27 cellular contexts compared by ENCODE assay signal in the genomic region with DNA sequence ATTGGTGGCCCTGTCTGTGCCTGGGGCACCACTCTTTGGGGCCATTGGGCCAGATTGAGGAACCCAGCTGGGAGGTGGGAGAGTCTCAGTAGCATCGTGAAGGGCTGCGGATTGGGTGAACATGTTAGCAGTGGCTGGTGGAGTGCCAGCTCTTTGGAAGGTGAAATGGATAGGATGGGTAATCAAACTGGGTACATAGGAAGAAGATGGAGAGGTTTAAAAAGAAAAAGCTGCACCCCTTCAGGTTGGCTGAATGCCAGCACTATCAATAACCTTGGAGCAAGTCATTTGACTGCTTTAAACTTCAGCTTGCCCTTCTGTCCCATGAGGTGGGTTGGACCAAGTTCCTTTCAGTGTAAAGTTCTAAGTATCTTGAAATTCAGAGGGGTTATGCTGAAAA.
DNase-seq lines count a peak whose midpoint lies in the region; ATAC-seq, FAIRE-seq and TF ChIP-seq lines count a peak whose summit lies in the region.
"Had no signal": no experiment of that assay in that cellular context is flagged by ENCODE, and none has a peak within 500 bp of the region (broad histone marks: within the 10 kb centered on the region; RNA-seq: fewer than 3 reads in every experiment).

No MANE protein-coding gene starts in this region.

- H3K4me3 Mint-ChIP-seq in HFFc6: peak overlapping the region; percentile 14; the same call in 1 of the 2 replicates
- H3K4me3 Mint-ChIP-seq: CD4-positive, alpha-beta T cell; GM23338; T-cell had no signal

- CTCF ChIA-PET in K562 (lab: Yijun Ruan, JAX; ENCODE audit: low intra/inter-chr PET ratio): no interaction called here

- intact Hi-C loops in K562 (cut with micrococcal nuclease): no loop called here
- intact Hi-C loops in cardiac septum (cut with DNase I): no loop called here

- peaks cover 20% of the 10 kb centered on the region for H3K36me3 Mint-ChIP-seq in HFFc6 (ENCODE audit: low read depth)

- no peaks in the 10 kb centered on the region; the same call in 1 of the 2 replicates for H3K27me3 Mint-ChIP-seq in HFFc6 (ENCODE audit: insufficient read depth)
- H3K27me3 Mint-ChIP-seq: CD4-positive, alpha-beta T cell; T-cell had no signal

- peaks cover 40% of the 10 kb centered on the region for H3K79me2 ChIP-seq in K562 (ENCODE audit: control insufficient read depth, insufficient read depth, low read length)

- no peak overlapping the region for H2AFZ ChIP-seq in K562 (ENCODE audit: low read depth, low read length)
- H2AFZ ChIP-seq: GM23338 had no signal

- H3K27ac ChIP-seq in K562 (ENCODE audit: extremely low read depth, low read depth, low read length): no peak overlapping the region
- H3K27ac ChIP-seq: A549; BLaER1 treated with 17β-estradiol and CSF1 and Interleukin-3, amounts not matched to agents 10 nM and 100 nM; HL-60; RWPE1 had no signal

- H3K9me3 ChIP-seq in K562 (replicated peaks; ENCODE audit: control insufficient read depth, insufficient read depth, low read depth, low read length): no peaks in the 10 kb centered on the region
- H3K9me3 ChIP-seq: A549; BLaER1 treated with 17β-estradiol and CSF1 and Interleukin-3, amounts not matched to agents 10 nM and 100 nM; HAP-1 had no signal

- no peaks in the 10 kb centered on the region for H3K9me3 Mint-ChIP-seq in HFFc6
- H3K9me3 Mint-ChIP-seq: CD4-positive, alpha-beta T cell; GM23338; T-cell had no signal

- BruUV-seq in K562 (replicated peaks; lab: Mats Ljungman, UMichigan): no TSS peak

- in situ Hi-C loops in K562 (cut with MboI): no loop called here

- H3K36me3 ChIP-seq in K562 (ENCODE audit: control insufficient read depth, insufficient read depth, low read length): peaks cover 9% of the 10 kb centered on the region; the same call in 1 of the 3 replicates
- H3K36me3 ChIP-seq: HAP-1 had no signal

- H4K20me1 ChIP-seq in K562 (replicated peaks; ENCODE audit: control insufficient read depth, insufficient read depth, low read length): no peaks in the 10 kb centered on the region; the same call in 1 of the 2 replicates

- no peak for TF ChIP-seq EP300 in K562 (IDR thresholded peaks at IDR 0.05; ENCODE audit: low read length)

- no peak for TF ChIP-seq CTCF in HFFc6 (IDR thresholded peaks at IDR 0.05)
- no peak for TF ChIP-seq CTCF in K562 (IDR thresholded peaks at IDR 0.05 in 2 of 3, conservative IDR thresholded peaks at IDR 0.05 in 1 of 3; ENCODE audit: insufficient read depth in 2 of 3, low read depth in 1 of 3, low read length in 3 of 3)

- no peak for FAIRE-seq in K562 (lab: Jason Lieb, UNC)
- FAIRE-seq: A549, D721Med, G401.6 had no signal

- DNase-seq in NCI-H510A treated with DMSO at 0.1 percent for 48 hours (lab: John Stamatoyannopoulos, UW) (peak; percentile 48), NCI-H510A (lab: John Stamatoyannopoulos, UW) (no peak), HFFc6 (no peak), NCI-H1092 treated with DMSO at 0.1 percent for 48 hours (lab: John Stamatoyannopoulos, UW) (peak; percentile 41), K562 (ENCODE audit: extremely low read depth in 1 of 4, low spot score in 3 of 4) (no peak), cardiac septum (ENCODE audit: low spot score) (no peak)
- DNase-seq in stimulated activated CD4-positive, alpha-beta T cell treated with anti-CD3 and anti-CD28 coated beads, Interleukin-12 subunit alpha, Interleukin-12 subunit beta, amount 100 ng/mL, for 4 hours: no peak
- DNase-seq: AML-193; CD4-positive, alpha-beta T cell; Kasumi-1; NCI-H1105 treated with DMSO at 0.1 percent for 48 hours; NCI-H146; NCI-H1930; NCI-H2107; NCI-H226; NCI-H526; SHP77; T-cell had no signal

- no peak for TF ChIP-seq RAD21 in K562 (CRISPR knock-in tag; conservative IDR thresholded peaks at IDR 0.05 in 1 of 2, IDR thresholded peaks at IDR 0.05 in 1 of 2)

- no peak for TF ChIP-seq POLR2A in K562 (conservative IDR thresholded peaks at IDR 0.05)

- peaks cover 10% of the 10 kb centered on the region for H3K4me1 Mint-ChIP-seq in HFFc6 (ENCODE audit: low read depth)

- POLR2A ChIA-PET in K562 (lab: Yijun Ruan, JAX): interaction anchor here (0.6 to 0.8 kb wide), 3 partner anchors 13 to 135 kb away, joined by 3 to 4 read pairs (median 3); no protein-coding TSS in a partner anchor

- WGBS in K562 (ENCODE audit: insufficient coverage, low coverage, missing lambda C conversion rate): 85% methylated on average over 2 of the region's 2 CpGs

- H3K27ac Mint-ChIP-seq in HFFc6: no peak overlapping the region
- H3K27ac Mint-ChIP-seq: CD4-positive, alpha-beta T cell; GM23338; T-cell had no signal

- no peak for ATAC-seq in K562
- ATAC-seq: A549, GM23338, Panc1, T-cell had no signal

- peaks cover 3 to 18% of the 10 kb centered on the region in 2 experiments; a peak in 3 of 5 replicates for H3K4me1 ChIP-seq in K562 (replicated peaks in 1 of 2; ENCODE audit: control insufficient read depth in 2 of 2, insufficient read depth in 2 of 2, low read length in 2 of 2)
- H3K4me1 ChIP-seq: A549, HAP-1 had no signal

- no peaks in the 10 kb centered on the region; a peak in 1 of 5 replicates for H3K27me3 ChIP-seq in K562 (ENCODE audit: control insufficient read depth in 2 of 2, insufficient read depth in 2 of 2, low read length in 2 of 2)
- H3K27me3 ChIP-seq: BLaER1 treated with 17β-estradiol and CSF1 and Interleukin-3, amounts not matched to agents 10 nM and 100 nM had no signal

- no peaks in the 10 kb centered on the region for H3K9me1 ChIP-seq in K562 (ENCODE audit: control insufficient read depth, insufficient read depth, low read length)

- no peak overlapping the region for H3K4me3 ChIP-seq in K562
- H3K4me3 ChIP-seq: A549; BLaER1 treated with 17β-estradiol and CSF1 and Interleukin-3, amounts not matched to agents 10 nM and 100 nM; GM23338; HAP-1 had no signal

- H3K9ac ChIP-seq in K562 (ENCODE audit: insufficient read depth in 1 of 2, low read depth in 2 of 2, low read length in 2 of 2): 0 out of 4 replicates have a peak overlapping the region, but pooled peaks of 1 of the 2 experiments have one; percentile 43
- H3K9ac ChIP-seq: BLaER1 treated with 17β-estradiol and CSF1 and Interleukin-3, amounts not matched to agents 10 nM and 100 nM had no signal

- H3K4me2 ChIP-seq in K562 (ENCODE audit: insufficient read depth, low read length): no peak overlapping the region
- H3K4me2 ChIP-seq: A549, GM23338 had no signal

TF ChIP-seq in K562, 482 proteins besides CTCF, POLR2A, EP300 and RAD21:
- TF ChIP-seq NFIC (IDR thresholded peaks at IDR 0.05): peak; percentile 81
- TF ChIP-seq, protein P1, sequence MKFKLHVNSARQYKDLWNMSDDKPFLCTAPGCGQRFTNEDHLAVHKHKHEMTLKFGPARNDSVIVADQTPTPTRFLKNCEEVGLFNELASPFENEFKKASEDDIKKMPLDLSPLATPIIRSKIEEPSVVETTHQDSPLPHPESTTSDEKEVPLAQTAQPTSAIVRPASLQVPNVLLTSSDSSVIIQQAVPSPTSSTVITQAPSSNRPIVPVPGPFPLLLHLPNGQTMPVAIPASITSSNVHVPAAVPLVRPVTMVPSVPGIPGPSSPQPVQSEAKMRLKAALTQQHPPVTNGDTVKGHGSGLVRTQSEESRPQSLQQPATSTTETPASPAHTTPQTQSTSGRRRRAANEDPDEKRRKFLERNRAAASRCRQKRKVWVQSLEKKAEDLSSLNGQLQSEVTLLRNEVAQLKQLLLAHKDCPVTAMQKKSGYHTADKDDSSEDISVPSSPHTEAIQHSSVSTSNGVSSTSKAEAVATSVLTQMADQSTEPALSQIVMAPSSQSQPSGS (CRISPR knock-in tag; IDR thresholded peaks at IDR 0.05): no peak

Comparison
In these comparisons a context has a peak if more than half of its experiments do, and no peak if none do; other contexts are left out.
1. DNase-seq: peak in NCI-H510A treated with DMSO at 0.1 percent for 48 hours (single experiment) and NCI-H1092 treated with DMSO at 0.1 percent for 48 hours (single experiment); none in NCI-H510A (single experiment), HFFc6 (single experiment), K562 (0 of 4), cardiac septum (single experiment) and stimulated activated CD4-positive, alpha-beta T cell treated with anti-CD3 and anti-CD28 coated beads, Interleukin-12 subunit alpha, Interleukin-12 subunit beta, amount 100 ng/mL, for 4 hours (single experiment).